18 cellular contexts compared by ENCODE assay signal in the genomic region with DNA sequence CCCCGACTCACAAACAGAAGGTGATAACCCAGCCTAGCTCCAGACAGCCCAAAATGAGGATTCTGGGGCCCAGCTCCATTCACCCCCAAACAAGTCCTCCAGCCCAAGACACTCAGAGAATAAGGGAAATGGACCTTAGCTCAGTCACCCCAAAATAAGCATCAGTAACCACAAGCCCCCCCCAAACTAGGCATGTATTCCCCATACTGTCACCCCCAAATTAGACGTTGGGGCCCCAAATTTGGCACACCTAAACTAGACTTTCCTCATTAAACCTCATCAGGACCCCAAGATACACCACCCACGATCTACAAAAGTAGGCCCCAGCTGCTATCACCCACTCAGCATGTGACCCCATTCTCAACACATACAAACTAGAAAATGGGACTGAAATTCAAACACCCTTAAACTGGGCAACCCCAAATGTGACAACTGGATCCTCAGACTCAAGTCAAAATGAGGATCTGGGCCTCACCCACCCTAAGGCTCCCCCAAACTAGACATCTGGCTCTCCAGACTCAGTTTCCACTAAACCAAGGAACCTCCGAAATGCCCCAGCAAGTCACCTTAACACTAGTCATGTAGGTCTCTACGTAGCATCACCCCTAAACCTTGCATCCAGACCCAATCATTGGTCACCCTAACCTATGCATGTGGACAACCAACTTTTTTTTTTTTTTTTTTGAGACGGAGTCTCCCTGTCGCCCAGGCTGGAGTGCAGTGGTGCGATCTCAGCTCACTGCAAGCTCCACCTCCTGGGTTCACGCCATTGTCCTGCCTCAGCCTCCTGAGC. TPM values are rescaled to one million over a fixed set of nuclear protein-coding genes. Genes with fewer than 3 reads are reported as not detected.
DNase-seq lines count a peak whose midpoint lies in the region; ATAC-seq and TF ChIP-seq lines count a peak whose summit lies in the region.
"Had no signal": no experiment of that assay in that cellular context is flagged by ENCODE, and none has a peak within 500 bp of the region (broad histone marks: within the 10 kb centered on the region; RNA-seq: fewer than 3 reads in every experiment).

No MANE protein-coding gene starts in this region.

- H3K4me1 Mint-ChIP-seq in central memory CD8-positive, alpha-beta T cell, result peaks cover 57% of the 10 kb centered on the region

- peak overlapping the region; percentile 68 for H3K4me3 Mint-ChIP-seq in central memory CD8-positive, alpha-beta T cell

- H3K4me1 ChIP-seq in OCI-LY1 (ENCODE audit: insufficient read depth, low read length, severe bottlenecking) (peaks cover 63% of the 10 kb centered on the region), smooth muscle cell (ENCODE audit: low read depth) (no peaks in the 10 kb centered on the region), suprapubic skin (peaks cover 16% of the 10 kb centered on the region)

- ATAC-seq in central memory CD8-positive, alpha-beta T cell (replicated peaks; ENCODE audit: extremely low read depth, poor library complexity, severe bottlenecking), result no peak
- ATAC-seq in GM19035 (IDR thresholded peaks at IDR 0.05; ENCODE audit: unreplicated experiment), result no peak

- WGBS in smooth muscle cell (ENCODE audit: low lambda C conversion rate), result 84% methylated on average over 9 of the region's 9 CpGs
- WGBS in suprapubic skin, result 91% methylated on average over 9 of the region's 9 CpGs

- H4K20me1 ChIP-seq in OCI-LY1 (ENCODE audit: insufficient read depth, low read length), result no peaks in the 10 kb centered on the region
- H4K20me1 ChIP-seq in smooth muscle cell (ENCODE audit: low read depth), result no peaks in the 10 kb centered on the region

- H3F3A ChIP-seq in OCI-LY1 (ENCODE audit: insufficient read depth, low read length) (peaks cover 7% of the 10 kb centered on the region; the same call in 1 of the 2 replicates), smooth muscle cell (ENCODE audit: low read depth) (no peaks in the 10 kb centered on the region)

- no peak overlapping the region for H3K27ac ChIP-seq in OCI-LY1 (ENCODE audit: low read depth, low read length, poor library complexity, severe bottlenecking)
- no peak overlapping the region for H3K27ac ChIP-seq in smooth muscle cell (ENCODE audit: low read depth)
- H3K27ac ChIP-seq in suprapubic skin, result no peak overlapping the region
- H3K27ac ChIP-seq: esophagus squamous epithelium had no signal

- TF ChIP-seq POLR2A in suprapubic skin (IDR thresholded peaks at IDR 0.05), result no peak

- H3K36me3 Mint-ChIP-seq in central memory CD8-positive, alpha-beta T cell (ENCODE audit: insufficient read depth), result peaks cover 16% of the 10 kb centered on the region

- peaks cover 9% of the 10 kb centered on the region; the same call in 1 of the 2 replicates for H3K27me3 ChIP-seq in OCI-LY1 (ENCODE audit: insufficient read depth, low read length)
- peaks cover 14% of the 10 kb centered on the region for H3K27me3 ChIP-seq in smooth muscle cell (ENCODE audit: low read depth)
- H3K27me3 ChIP-seq in suprapubic skin, result peaks cover 50% of the 10 kb centered on the region

- H3K9me3 Mint-ChIP-seq in central memory CD8-positive, alpha-beta T cell, result no peaks in the 10 kb centered on the region

- H2AFZ ChIP-seq in OCI-LY1 (ENCODE audit: low read length) (no peak overlapping the region), smooth muscle cell (ENCODE audit: low read depth) (no peak overlapping the region)

- DNase-seq in activated T-cell treated with anti-CD3 and anti-CD28 coated beads, Interleukin-2, amount 50 U/mL, for 1 hour, result peak; percentile 19
- DNase-seq in activated T-cell treated with anti-CD3 and anti-CD28 coated beads, Interleukin-2, amount 50 U/mL, for 48 hours, result no peak
- DNase-seq in central memory CD8-positive, alpha-beta T cell (ENCODE audit: low spot score in 2 of 2), result no peak
- DNase-seq in smooth muscle cell (lab: John Stamatoyannopoulos, UW; ENCODE audit: unreplicated experiment) (no peak), foreskin melanocyte (no peak), suprapubic skin (ENCODE audit: low spot score in 2 of 2) (no peak)
- DNase-seq: DND-41, esophagus squamous epithelium, HCEC 1CT, hypothalamus, NCI-H2081 had no signal

- no peaks in the 10 kb centered on the region for H3K79me2 ChIP-seq in OCI-LY1 (ENCODE audit: insufficient read depth, low read length)
- no peaks in the 10 kb centered on the region for H3K79me2 ChIP-seq in smooth muscle cell (ENCODE audit: low read depth)

- peaks cover 30% of the 10 kb centered on the region for H3K27me3 Mint-ChIP-seq in central memory CD8-positive, alpha-beta T cell

- peak overlapping the region; percentile 63 for H3K27ac Mint-ChIP-seq in central memory CD8-positive, alpha-beta T cell (ENCODE audit: low read depth)

- no peaks in the 10 kb centered on the region for H3K36me3 ChIP-seq in OCI-LY1 (ENCODE audit: insufficient read depth, low read length)
- H3K36me3 ChIP-seq in smooth muscle cell (ENCODE audit: low read depth), result no peaks in the 10 kb centered on the region
- no peaks in the 10 kb centered on the region for H3K36me3 ChIP-seq in suprapubic skin
- H3K36me3 ChIP-seq: esophagus squamous epithelium had no signal

- H3K9me2 ChIP-seq in OCI-LY1 (ENCODE audit: low read depth, low read length), result no peaks in the 10 kb centered on the region

- H3K9me3 ChIP-seq in OCI-LY1 (ENCODE audit: low read length) (no peaks in the 10 kb centered on the region), smooth muscle cell (replicated peaks; ENCODE audit: low read depth) (no peaks in the 10 kb centered on the region), suprapubic skin (no peaks in the 10 kb centered on the region)
- H3K9me3 ChIP-seq: esophagus squamous epithelium had no signal

- H3K4me2 ChIP-seq in OCI-LY1 (ENCODE audit: low read length), result peak overlapping the region; percentile 75
- peak overlapping the region; percentile 95 for H3K4me2 ChIP-seq in smooth muscle cell

- no peak for TF ChIP-seq EP300 in suprapubic skin (IDR thresholded peaks at IDR 0.05)

- no peak for TF ChIP-seq CTCF in OCI-LY1 (IDR thresholded peaks at IDR 0.05; ENCODE audit: low read length)
- no peak for TF ChIP-seq CTCF in smooth muscle cell (IDR thresholded peaks at IDR 0.05; ENCODE audit: borderline replicate concordance, insufficient read depth, poor library complexity, severe bottlenecking)
- TF ChIP-seq CTCF in suprapubic skin (IDR thresholded peaks at IDR 0.05), result no peak

- H3K9ac ChIP-seq in OCI-LY1 (ENCODE audit: low read length) (no peak overlapping the region; the same call in 1 of the 2 replicates), smooth muscle cell (ENCODE audit: low read depth) (no peak overlapping the region)

- no peak overlapping the region for H3K4me3 ChIP-seq in OCI-LY1 (ENCODE audit: low read depth, low read length, poor library complexity, severe bottlenecking)
- H3K4me3 ChIP-seq in smooth muscle cell, result no peak overlapping the region
- H3K4me3 ChIP-seq in suprapubic skin, result no peak overlapping the region

RNA-seq across cellular contexts. Expression of gene ERFL, which starts 13.4 kb away (rescaled TPM):
- total RNA-seq in smooth muscle cell (0.09 TPM in 1 of 2 replicates, not detected in the other), suprapubic skin (under 1 TPM in 2 of 4 donors, not detected in 2; 0.21 to 0.72 TPM)
- 0.09 and 0.11 TPM in 2 replicates for polyA plus RNA-seq in smooth muscle cell
- total RNA-seq: esophagus squamous epithelium, liver, M059J, SK-MEL-5, urinary bladder had no signal
- polyA plus RNA-seq: AG04450, liver had no signal

RNA-seq across cellular contexts. Expression of gene RABAC1, which starts 17.5 kb away (rescaled TPM):
- total RNA-seq in smooth muscle cell (254 and 304 TPM in 2 replicates), suprapubic skin (100 to 1,000 TPM in 3 of 4 donors, 10 to 100 TPM in 1; 75.2 to 137 (median 125) TPM)
- 532 and 581 TPM in 2 replicates for polyA plus RNA-seq in smooth muscle cell

RNA-seq across cellular contexts. Expression of gene ATP1A3, which starts 52.4 kb away (rescaled TPM):
- total RNA-seq in smooth muscle cell, result not detected in 2 replicates
- not detected in 2 replicates for polyA plus RNA-seq in smooth muscle cell
- not detected for total RNA-seq in suprapubic skin
- polyA plus RNA-seq: AG04450 had no signal

RNA-seq across cellular contexts. Expression of gene ARHGEF1, which starts 58.6 kb away (rescaled TPM):
- total RNA-seq in smooth muscle cell, result 24.2 and 24.3 TPM in 2 replicates
- 69.6 and 78.6 TPM in 2 replicates for polyA plus RNA-seq in smooth muscle cell
- 100 to 1,000 TPM in 1 of 4 donors, 10 to 100 TPM in 3; 61.0 to 173 (median 72.1) TPM for total RNA-seq in suprapubic skin
